ENCODE assay signal across 10 cellular contexts in the genomic region with DNA sequence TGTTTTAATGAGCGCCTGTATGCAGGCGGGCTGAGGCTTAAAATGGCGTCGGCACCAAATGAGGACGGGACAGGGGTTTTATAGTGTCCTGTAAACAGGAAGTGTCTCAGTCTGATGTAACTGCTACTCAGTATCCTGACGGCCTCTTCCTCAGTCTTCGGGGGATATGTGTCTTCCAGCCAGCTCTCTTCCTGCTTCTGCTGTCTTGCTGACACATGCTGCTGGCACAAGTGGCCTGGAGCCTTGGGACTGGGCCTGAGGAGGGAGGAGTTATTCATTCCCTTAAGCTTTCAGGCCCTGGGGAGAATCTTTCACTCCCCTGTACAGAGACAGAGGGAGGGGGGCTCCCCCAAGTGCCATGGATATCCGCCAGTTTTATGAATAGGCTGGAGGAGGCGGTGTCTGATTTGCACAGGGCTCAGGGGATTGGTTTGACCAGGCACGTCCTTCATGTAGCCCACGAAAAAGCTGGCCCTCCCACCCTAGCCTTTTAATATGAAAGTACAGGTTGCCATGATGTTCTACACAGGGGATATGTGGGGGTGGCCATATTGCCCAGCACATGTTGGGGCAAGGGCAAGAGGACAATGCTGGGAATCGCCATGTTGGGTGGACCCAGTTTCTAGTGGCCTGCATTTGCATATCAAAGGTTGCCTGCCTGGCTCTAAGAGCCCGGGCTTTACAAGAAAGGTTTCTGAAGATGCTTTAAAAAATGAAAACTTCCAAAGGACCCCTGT. TPM values are rescaled to one million over a fixed set of nuclear protein-coding genes. Genes with fewer than 3 reads are reported as not detected.
DNase-seq lines count a peak whose midpoint lies in the region; ATAC-seq and TF ChIP-seq lines count a peak whose summit lies in the region.
"Had no signal": no experiment of that assay in that cellular context is flagged by ENCODE, and none has a peak within 500 bp of the region (broad histone marks: within the 10 kb centered on the region; RNA-seq: fewer than 3 reads in every experiment).

No MANE protein-coding gene starts in this region.

- H3K27ac Mint-ChIP-seq in neural progenitor cell, result peak overlapping the region; percentile 4
- H3K27ac Mint-ChIP-seq in activated naive CD4-positive, alpha-beta T cell treated with anti-CD3 and anti-CD28 coated beads, Interleukin-2, amount 50 U/mL, for 72 hours, result no peak overlapping the region
- H3K27ac Mint-ChIP-seq: effector memory CD8-positive, alpha-beta T cell had no signal

- no peak for TF ChIP-seq POLR2A in esophagus squamous epithelium (IDR thresholded peaks at IDR 0.05)

- H3K27ac ChIP-seq in esophagus squamous epithelium (peak overlapping the region; percentile 34 to 68 (median 56)), neural progenitor cell (no peak overlapping the region)

- TF ChIP-seq CTCF in esophagus squamous epithelium (IDR thresholded peaks at IDR 0.05), result no peak
- no peak for TF ChIP-seq CTCF in neural progenitor cell (IDR thresholded peaks at IDR 0.05)

- H4K20me1 ChIP-seq in neural progenitor cell (ENCODE audit: low read depth), result no peaks in the 10 kb centered on the region

- H3K9me3 Mint-ChIP-seq in neural progenitor cell, result no peaks in the 10 kb centered on the region
- H3K9me3 Mint-ChIP-seq in activated naive CD4-positive, alpha-beta T cell treated with anti-CD3 and anti-CD28 coated beads, Interleukin-2, amount 50 U/mL, for 72 hours, result no peaks in the 10 kb centered on the region
- H3K9me3 Mint-ChIP-seq: effector memory CD8-positive, alpha-beta T cell had no signal

- ATAC-seq in activated naive CD4-positive, alpha-beta T cell treated with anti-CD3 and anti-CD28 coated beads, Interleukin-2, amount 50 U/mL, for 72 hours, result no peak
- ATAC-seq in HG03520 (IDR thresholded peaks at IDR 0.05; ENCODE audit: unreplicated experiment), result no peak
- ATAC-seq: effector memory CD8-positive, alpha-beta T cell had no signal

- H3K4me3 Mint-ChIP-seq in neural progenitor cell, result no peak overlapping the region
- H3K4me3 Mint-ChIP-seq: effector memory CD8-positive, alpha-beta T cell had no signal

- no peak overlapping the region for H3K9ac ChIP-seq in neural progenitor cell

- H3K36me3 ChIP-seq in esophagus squamous epithelium (no peaks in the 10 kb centered on the region), neural progenitor cell (no peaks in the 10 kb centered on the region)

- no peaks in the 10 kb centered on the region for H3K27me3 Mint-ChIP-seq in neural progenitor cell (ENCODE audit: insufficient read depth, low read depth)

- WGBS in esophagus squamous epithelium, 2 donors, result 40% methylated on average over 9 to 11 of the region's 13 CpGs

- in situ Hi-C loops in ACHN (cut with HindIII; ENCODE audit: low pct_ligation_motif_present, low pct_unique_long_range_greater_than_20kb, low sequenced_read_pairs), result no loop called here

- H3K27me3 ChIP-seq in esophagus squamous epithelium (peaks cover 0 to 7% (median 0%) of the 10 kb centered on the region in 4 donors), neural progenitor cell (no peaks in the 10 kb centered on the region)

- no peaks in the 10 kb centered on the region for H3K79me2 ChIP-seq in neural progenitor cell (ENCODE audit: low read depth)

- peak overlapping the region; percentile 64 for H2AFZ ChIP-seq in neural progenitor cell (replicated peaks)

- no peaks in the 10 kb centered on the region for H3F3A ChIP-seq in neural progenitor cell (ENCODE audit: low read depth)

- H3K4me3 ChIP-seq in esophagus squamous epithelium, result no peak overlapping the region
- H3K4me3 ChIP-seq in neural progenitor cell, result no peak overlapping the region

- no peak overlapping the region for H3K4me2 ChIP-seq in neural progenitor cell

- H3K4me1 Mint-ChIP-seq in neural progenitor cell, result peaks cover 5% of the 10 kb centered on the region

- DNase-seq in CMK (ENCODE audit: low read depth) (peak; percentile 9), NCI-H2029 (lab: John Stamatoyannopoulos, UW) (peak; percentile 84), esophagus squamous epithelium (lab: John Stamatoyannopoulos, UW) (no peak), neural progenitor cell (ENCODE audit: low spot score) (no peak), ACHN (no peak), glomerular visceral epithelial cell (ENCODE audit: extremely low spot score) (no peak)
- DNase-seq in activated naive CD4-positive, alpha-beta T cell treated with anti-CD3 and anti-CD28 coated beads, Interleukin-2, amount 50 U/mL, for 72 hours (ENCODE audit: low spot score in 2 of 2), result no peak
- DNase-seq: effector memory CD8-positive, alpha-beta T cell; NCI-H187 treated with DMSO at 0.1 percent for 48 hours had no signal

- no peaks in the 10 kb centered on the region for H3K36me3 Mint-ChIP-seq in neural progenitor cell
- no peaks in the 10 kb centered on the region for H3K36me3 Mint-ChIP-seq in activated naive CD4-positive, alpha-beta T cell treated with anti-CD3 and anti-CD28 coated beads, Interleukin-2, amount 50 U/mL, for 72 hours

- H3K4me1 ChIP-seq in esophagus squamous epithelium (peaks cover 0 to 16% (median 6%) of the 10 kb centered on the region in 3 donors), neural progenitor cell (no peaks in the 10 kb centered on the region)

- no peaks in the 10 kb centered on the region for H3K9me3 ChIP-seq in esophagus squamous epithelium
- no peaks in the 10 kb centered on the region for H3K9me3 ChIP-seq in neural progenitor cell (ENCODE audit: low read depth)

- intact Hi-C loops in esophagus squamous epithelium (cut with DNase I), result no loop called here

RNA-seq across cellular contexts. Expression of a gene that starts 19.9 kb away (rescaled TPM):
- total RNA-seq in esophagus squamous epithelium, result 100 to 1,000 TPM in 3 of 4 donors, 10 to 100 TPM in 1; 81.4 to 197 (median 119) TPM
- total RNA-seq in neural progenitor cell (ENCODE audit: low replicate concordance), result 132 and 172 TPM in 2 replicates
- total RNA-seq in activated naive CD4-positive, alpha-beta T cell treated with anti-CD3 and anti-CD28 coated beads, Interleukin-2, amount 50 U/mL, for 72 hours, result 100 to 1,000 TPM; 145 to 187 TPM

Comparison
In these comparisons a context has a peak if more than half of its experiments do, and no peak if none do; other contexts are left out.
1. DNase-seq: peak in CMK (single experiment) and NCI-H2029 (single experiment); none in esophagus squamous epithelium (single experiment), neural progenitor cell (single experiment), ACHN (single experiment), activated naive CD4-positive, alpha-beta T cell treated with anti-CD3 and anti-CD28 coated beads, Interleukin-2, amount 50 U/mL, for 72 hours (0 of 2) and glomerular visceral epithelial cell (single experiment).